In the genomic region with DNA sequence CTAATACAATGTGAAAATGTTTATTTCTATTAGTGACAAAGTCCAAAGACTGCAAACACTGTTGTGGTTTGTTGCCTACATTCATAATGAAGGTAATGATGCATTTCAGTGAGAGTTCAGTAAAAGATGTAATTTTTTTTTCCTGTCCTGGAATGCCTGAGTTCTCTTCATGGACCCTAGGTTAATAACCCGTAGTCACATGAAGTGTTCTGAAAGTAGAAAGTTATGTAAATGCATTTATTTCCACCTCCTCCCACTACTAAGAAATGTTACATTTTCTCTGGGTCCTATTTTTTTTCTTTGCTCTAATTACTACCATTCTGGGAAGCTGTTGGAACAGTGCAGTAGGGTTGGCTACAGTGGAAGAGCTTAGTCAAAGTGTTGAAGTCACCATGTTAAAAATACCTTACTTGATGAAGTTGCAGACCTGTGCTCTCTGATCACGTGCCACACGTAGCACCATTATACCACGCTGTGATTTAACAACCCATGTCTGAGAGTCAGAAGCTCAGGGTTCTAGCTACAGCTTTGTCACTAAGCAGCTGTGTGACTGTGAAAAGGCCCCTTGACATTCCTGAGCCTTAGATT, we compare ENCODE assay signal across 19 cellular contexts.
A peak's percentile ranks its signal among the peaks of the same experiment; 100 is the strongest.
DNase-seq lines count a peak whose midpoint lies in the region; ATAC-seq and TF ChIP-seq lines count a peak whose summit lies in the region.
"Had no signal": no experiment of that assay in that cellular context is flagged by ENCODE, and none has a peak within 500 bp of the region (broad histone marks: within the 10 kb centered on the region; RNA-seq: fewer than 3 reads in every experiment).

No MANE protein-coding gene starts in this region.

- H3K4me1 ChIP-seq in GM23338 (ENCODE audit: insufficient read depth) = peaks cover 7% of the 10 kb centered on the region
- peaks cover 21 to 52% of the 10 kb centered on the region in 2 donors for H3K4me1 ChIP-seq in gastrocnemius medialis

- H3K4me1 Mint-ChIP-seq in GM23338 (peaks cover 24% of the 10 kb centered on the region), chondrocyte (ENCODE audit: low read depth) (peaks cover 74% of the 10 kb centered on the region)
- H3K4me1 Mint-ChIP-seq: stimulated activated naive CD8-positive, alpha-beta T cell treated with anti-CD3 and anti-CD28 coated beads, Interleukin-15, amount 100 ng/mL, for 72 hours had no signal

- no peak overlapping the region for H3K4me2 ChIP-seq in GM23338

- no peak for DNase-seq in GM23338 (ENCODE audit: low spot score)
- no peak for DNase-seq in chondrocyte (ENCODE audit: low spot score)
- peak; percentile 48 for DNase-seq in kidney tubule cell (ENCODE audit: low spot score)
- DNase-seq in gastrocnemius medialis = peak; percentile 35 to 64
- no peak for DNase-seq in islet precursor cell
- DNase-seq in GM19238 (ENCODE audit: insufficient read length, low spot score) = no peak
- DNase-seq in T1000 (lab: John Stamatoyannopoulos, UW) = no peak
- no peak for DNase-seq in NCI-H2227 treated with DMSO at 0.1 percent for 48 hours (lab: John Stamatoyannopoulos, UW)
- DNase-seq: activated CD8-positive, alpha-beta memory T cell treated with anti-CD3 and anti-CD28 coated beads for 24 hours; CD8-positive, alpha-beta T cell; foreskin melanocyte; NCI-H1436 treated with DMSO at 0.1 percent for 48 hours; nephron progenitor cell; retina; SIG-M5; stimulated activated naive CD8-positive, alpha-beta T cell treated with anti-CD3 and anti-CD28 coated beads, Interleukin-15, amount 100 ng/mL, for 72 hours had no signal

- no peak for TF ChIP-seq POLR2A in gastrocnemius medialis (IDR thresholded peaks at IDR 0.05)

- no peaks in the 10 kb centered on the region for H3K36me3 Mint-ChIP-seq in GM23338 (ENCODE audit: low read depth)
- no peaks in the 10 kb centered on the region for H3K36me3 Mint-ChIP-seq in chondrocyte (ENCODE audit: low read depth)
- H3K36me3 Mint-ChIP-seq: CD8-positive, alpha-beta T cell had no signal

- no peaks in the 10 kb centered on the region for H3K9me3 ChIP-seq in gastrocnemius medialis

- no peaks in the 10 kb centered on the region for H3K9me2 ChIP-seq in GM23338 (ENCODE audit: insufficient read depth)

- H3K27ac Mint-ChIP-seq in GM23338 (no peak overlapping the region), chondrocyte (ENCODE audit: unreplicated experiment) (peak overlapping the region; percentile 62)
- H3K27ac Mint-ChIP-seq: activated T-helper 2 cell treated with anti-CD3 and anti-CD28 coated beads, Interferon-gamma antibody, Interleukin-2, Interleukin-4, amounts not matched to agents 10 μg/mL and 5 μg/mL and 100 μg/mL, durations not matched to agents 14 hours and 24 hours and 36 hours; CD8-positive, alpha-beta T cell; stimulated activated naive CD8-positive, alpha-beta T cell treated with anti-CD3 and anti-CD28 coated beads, Interleukin-15, amount 100 ng/mL, for 72 hours had no signal

- TF ChIP-seq CTCF in GM23338 (conservative IDR thresholded peaks at IDR 0.05; ENCODE audit: low read depth in 2 of 2) = no peak
- no peak for TF ChIP-seq CTCF in chondrocyte (IDR thresholded peaks at IDR 0.05)
- TF ChIP-seq CTCF in gastrocnemius medialis (IDR thresholded peaks at IDR 0.05 in 4 of 5, conservative IDR thresholded peaks at IDR 0.05 in 1 of 5) = no peak

- peak overlapping the region; percentile 74; the same call in 1 of the 2 replicates for H2AFZ ChIP-seq in GM23338

- ATAC-seq in GM23338 = no peak
- peak; percentile 91 to 94 for ATAC-seq in gastrocnemius medialis
- ATAC-seq: activated CD4-positive, CD25-positive, alpha-beta regulatory T cell treated with anti-CD3 and anti-CD28 coated beads, Interleukin-2, amount 50 U/mL, for 24 hours; CD8-positive, alpha-beta T cell; stimulated activated naive CD8-positive, alpha-beta T cell treated with anti-CD3 and anti-CD28 coated beads, Interleukin-15, amount 100 ng/mL, for 72 hours had no signal

- no peaks in the 10 kb centered on the region for H3F3A ChIP-seq in GM23338 (replicated peaks; ENCODE audit: low read depth)

- H3K27ac ChIP-seq in GM23338 (ENCODE audit: low read depth) = no peak overlapping the region
- H3K27ac ChIP-seq in gastrocnemius medialis = peak overlapping the region; percentile 78 to 89 (median 86)

- intact Hi-C loops in gastrocnemius medialis (cut with DNase I; ENCODE audit: low total_unique reads) = loop anchor here (5.0 kb wide), 2 partner anchors 93 to 153 kb away; partner anchors contain the start of gene TSC22D2

- no peaks in the 10 kb centered on the region; the same call in 2 of the 3 replicates for H3K9me3 Mint-ChIP-seq in GM23338
- H3K9me3 Mint-ChIP-seq in chondrocyte (ENCODE audit: low read depth) = peaks cover 4% of the 10 kb centered on the region
- H3K9me3 Mint-ChIP-seq: activated T-helper 2 cell treated with anti-CD3 and anti-CD28 coated beads, Interferon-gamma antibody, Interleukin-2, Interleukin-4, amounts not matched to agents 10 μg/mL and 5 μg/mL and 100 μg/mL, durations not matched to agents 14 hours and 24 hours and 36 hours; CD8-positive, alpha-beta T cell had no signal

- no peaks in the 10 kb centered on the region for H3K79me2 ChIP-seq in GM23338 (replicated peaks; ENCODE audit: insufficient read depth)

- H3K4me3 ChIP-seq in GM23338 (no peak overlapping the region), gastrocnemius medialis (no peak overlapping the region)
- H3K4me3 ChIP-seq: lung had no signal

- no peaks in the 10 kb centered on the region for H3K27me3 ChIP-seq in GM23338 (ENCODE audit: insufficient read depth)
- no peaks in the 10 kb centered on the region for H3K27me3 ChIP-seq in gastrocnemius medialis

- no peaks in the 10 kb centered on the region for H4K20me1 ChIP-seq in GM23338 (replicated peaks; ENCODE audit: insufficient read depth)

- H3K36me3 ChIP-seq in GM23338 (ENCODE audit: insufficient read depth) (no peaks in the 10 kb centered on the region), gastrocnemius medialis (no peaks in the 10 kb centered on the region)

- H3K27me3 Mint-ChIP-seq in GM23338 (ENCODE audit: insufficient read depth, low read depth, poor library complexity) = no peaks in the 10 kb centered on the region
- H3K27me3 Mint-ChIP-seq in chondrocyte (ENCODE audit: low read depth) = no peaks in the 10 kb centered on the region

- H3K4me3 Mint-ChIP-seq in GM23338 (no peak overlapping the region), chondrocyte (ENCODE audit: unreplicated experiment) (no peak overlapping the region)
- H3K4me3 Mint-ChIP-seq: CD8-positive, alpha-beta T cell; nephron progenitor cell; stimulated activated naive CD8-positive, alpha-beta T cell treated with anti-CD3 and anti-CD28 coated beads, Interleukin-15, amount 100 ng/mL, for 72 hours had no signal

- in situ Hi-C loops in gastrocnemius medialis (cut with MboI; ENCODE audit: low sequenced_read_pairs in 4 of 4) = no loop called here

TF ChIP-seq in GM23338, 12 proteins besides CTCF, POLR2A, EP300 and RAD21 (continues in another document):
- TF ChIP-seq ZNF331 (CRISPR knock-in tag; IDR thresholded peaks at IDR 0.05; ENCODE audit: low read depth) (no peak), JUNB (IDR thresholded peaks at IDR 0.05; ENCODE audit: unreplicated experiment) (no peak), ETS1 (IDR thresholded peaks at IDR 0.05) (no peak), POLR2AphosphoS5 (IDR thresholded peaks at IDR 0.05; ENCODE audit: low read depth) (no peak)
- TF ChIP-seq, protein P1, sequence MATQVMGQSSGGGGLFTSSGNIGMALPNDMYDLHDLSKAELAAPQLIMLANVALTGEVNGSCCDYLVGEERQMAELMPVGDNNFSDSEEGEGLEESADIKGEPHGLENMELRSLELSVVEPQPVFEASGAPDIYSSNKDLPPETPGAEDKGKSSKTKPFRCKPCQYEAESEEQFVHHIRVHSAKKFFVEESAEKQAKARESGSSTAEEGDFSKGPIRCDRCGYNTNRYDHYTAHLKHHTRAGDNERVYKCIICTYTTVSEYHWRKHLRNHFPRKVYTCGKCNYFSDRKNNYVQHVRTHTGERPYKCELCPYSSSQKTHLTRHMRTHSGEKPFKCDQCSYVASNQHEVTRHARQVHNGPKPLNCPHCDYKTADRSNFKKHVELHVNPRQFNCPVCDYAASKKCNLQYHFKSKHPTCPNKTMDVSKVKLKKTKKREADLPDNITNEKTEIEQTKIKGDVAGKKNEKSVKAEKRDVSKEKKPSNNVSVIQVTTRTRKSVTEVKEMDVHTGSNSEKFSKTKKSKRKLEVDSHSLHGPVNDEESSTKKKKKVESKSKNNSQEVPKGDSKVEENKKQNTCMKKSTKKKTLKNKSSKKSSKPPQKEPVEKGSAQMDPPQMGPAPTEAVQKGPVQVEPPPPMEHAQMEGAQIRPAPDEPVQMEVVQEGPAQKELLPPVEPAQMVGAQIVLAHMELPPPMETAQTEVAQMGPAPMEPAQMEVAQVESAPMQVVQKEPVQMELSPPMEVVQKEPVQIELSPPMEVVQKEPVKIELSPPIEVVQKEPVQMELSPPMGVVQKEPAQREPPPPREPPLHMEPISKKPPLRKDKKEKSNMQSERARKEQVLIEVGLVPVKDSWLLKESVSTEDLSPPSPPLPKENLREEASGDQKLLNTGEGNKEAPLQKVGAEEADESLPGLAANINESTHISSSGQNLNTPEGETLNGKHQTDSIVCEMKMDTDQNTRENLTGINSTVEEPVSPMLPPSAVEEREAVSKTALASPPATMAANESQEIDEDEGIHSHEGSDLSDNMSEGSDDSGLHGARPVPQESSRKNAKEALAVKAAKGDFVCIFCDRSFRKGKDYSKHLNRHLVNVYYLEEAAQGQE (IDR thresholded peaks at IDR 0.05; ENCODE audit: unreplicated experiment) = no peak

Comparison
In these comparisons a context has a peak if more than half of its experiments do, and no peak if none do; other contexts are left out.
1. DNase-seq: peak in kidney tubule cell (single experiment) and gastrocnemius medialis (2 of 2); none in GM23338 (single experiment), chondrocyte (single experiment), islet precursor cell (single experiment), GM19238 (single experiment), T1000 (single experiment) and NCI-H2227 treated with DMSO at 0.1 percent for 48 hours (single experiment).